In genomic region chr6:317452-318144, GRCh38 we compare ENCODE assay signal across 11 cellular contexts. TPM values are rescaled to one million over a fixed set of nuclear protein-coding genes. Genes with fewer than 3 reads are reported as not detected.
DNase-seq lines count a peak whose midpoint lies in the region; ATAC-seq and TF ChIP-seq lines count a peak whose summit lies in the region.
"Had no signal": no experiment of that assay in that cellular context is flagged by ENCODE, and none has a peak within 500 bp of the region (broad histone marks: within the 10 kb centered on the region; RNA-seq: fewer than 3 reads in every experiment).

No MANE protein-coding gene starts in this region.

- H3K9me3 ChIP-seq in esophagus muscularis mucosa (no peaks in the 10 kb centered on the region), testis (no peaks in the 10 kb centered on the region)

- H3K4me3 ChIP-seq in esophagus muscularis mucosa = no peak overlapping the region
- no peak overlapping the region for H3K4me3 ChIP-seq in testis

- H3K36me3 ChIP-seq in esophagus muscularis mucosa (no peaks in the 10 kb centered on the region), testis (ENCODE audit: low read depth, missing control alignments) (no peaks in the 10 kb centered on the region)

- H3K36me3 Mint-ChIP-seq in natural killer cell treated with Interleukin-12 subunit alpha and Interleukin-12 subunit beta and Interleukin-15 and Interleukin-18, amount 100 ng/mL, for 72 hours = no peaks in the 10 kb centered on the region

- H3K27ac ChIP-seq in esophagus muscularis mucosa (replicated peaks in 1 of 4) = no peak overlapping the region
- H3K27ac ChIP-seq in testis = no peak overlapping the region

- H3K27me3 Mint-ChIP-seq in natural killer cell treated with Interleukin-12 subunit alpha and Interleukin-12 subunit beta and Interleukin-15 and Interleukin-18, amount 100 ng/mL, for 72 hours = no peaks in the 10 kb centered on the region

- H3K4me1 Mint-ChIP-seq in natural killer cell treated with Interleukin-12 subunit alpha and Interleukin-12 subunit beta and Interleukin-15 and Interleukin-18, amount 100 ng/mL, for 72 hours (ENCODE audit: low read depth in 2 of 2) = peaks cover 29 to 35% of the 10 kb centered on the region in 2 donors

- H3K27me3 ChIP-seq in esophagus muscularis mucosa (no peaks in the 10 kb centered on the region), testis (no peaks in the 10 kb centered on the region)

- WGBS in esophagus muscularis mucosa = 71% methylated on average over 18 of the region's 18 CpGs
- 72 to 75% methylated on average over 18 of the region's 18 CpGs for WGBS in testis, 2 donors

- TF ChIP-seq CTCF in esophagus muscularis mucosa (IDR thresholded peaks at IDR 0.05) (no peak), testis (IDR thresholded peaks at IDR 0.05) (no peak)

- H3K4me1 ChIP-seq in esophagus muscularis mucosa (peaks cover 3 to 16% (median 10%) of the 10 kb centered on the region in 4 donors), testis (no peaks in the 10 kb centered on the region)

- peak overlapping the region; percentile 37 to 65 for H3K27ac Mint-ChIP-seq in natural killer cell treated with Interleukin-12 subunit alpha and Interleukin-12 subunit beta and Interleukin-15 and Interleukin-18, amount 100 ng/mL, for 72 hours

- intact Hi-C loops in esophagus muscularis mucosa (cut with DNase I) (no loop called here), testis (cut with DNase I; ENCODE audit: low total_unique reads) (no loop called here)

- ATAC-seq in GM18505 (IDR thresholded peaks at IDR 0.05; ENCODE audit: unreplicated experiment) = no peak
- ATAC-seq in GM21447 (IDR thresholded peaks at IDR 0.05; ENCODE audit: unreplicated experiment) = peak; percentile 29
- ATAC-seq in HG03378 (IDR thresholded peaks at IDR 0.05; ENCODE audit: unreplicated experiment) = peak; percentile 40
- peak; percentile 59 to 70 for ATAC-seq in natural killer cell treated with Interleukin-12 subunit alpha and Interleukin-12 subunit beta and Interleukin-15 and Interleukin-18, amount 100 ng/mL, for 72 hours

- H3K9me3 Mint-ChIP-seq in natural killer cell treated with Interleukin-12 subunit alpha and Interleukin-12 subunit beta and Interleukin-15 and Interleukin-18, amount 100 ng/mL, for 72 hours = no peaks in the 10 kb centered on the region

- peak overlapping the region; percentile 40 for H3K4me3 Mint-ChIP-seq in natural killer cell treated with Interleukin-12 subunit alpha and Interleukin-12 subunit beta and Interleukin-15 and Interleukin-18, amount 100 ng/mL, for 72 hours

- DNase-seq in natural killer cell treated with Interleukin-12 subunit alpha and Interleukin-12 subunit beta and Interleukin-15 and Interleukin-18, amount 100 ng/mL, for 72 hours (ENCODE audit: low spot score) = no peak
- DNase-seq in NCI-H748 (lab: John Stamatoyannopoulos, UW; ENCODE audit: unreplicated experiment) = no peak
- no peak for DNase-seq in esophagus muscularis mucosa (ENCODE audit: extremely low spot score)
- DNase-seq in testis = no peak
- no peak for DNase-seq in D341Med (ENCODE audit: low spot score)
- DNase-seq: activated CD4-positive, alpha-beta T cell treated with anti-CD3 and anti-CD28 coated beads, Interleukin-2, amount 50 U/mL, for 48 hours; DMS79; NCI-H345 had no signal

- TF ChIP-seq EP300 in esophagus muscularis mucosa (IDR thresholded peaks at IDR 0.05) = no peak

- peak; percentile 46 for TF ChIP-seq POLR2A in GM18505 (IDR thresholded peaks at IDR 0.05; ENCODE audit: borderline replicate concordance, extremely low read depth, insufficient read depth, insufficient read length)
- TF ChIP-seq POLR2A in esophagus muscularis mucosa (IDR thresholded peaks at IDR 0.05; ENCODE audit: low read depth) = no peak
- no peak for TF ChIP-seq POLR2A in testis (IDR thresholded peaks at IDR 0.05)

RNA-seq across cellular contexts. Expression of gene DUSP22, which starts 25.3 kb away (rescaled TPM):
- 10 to 100 TPM; 45.2 to 45.3 TPM for total RNA-seq in natural killer cell treated with Interleukin-12 subunit alpha and Interleukin-12 subunit beta and Interleukin-15 and Interleukin-18, amount 100 ng/mL, for 72 hours
- 10 to 100 TPM; 67.7 to 95.6 (median 73.7) TPM for total RNA-seq in esophagus muscularis mucosa
- total RNA-seq in testis = 100 to 1,000 TPM; 129 to 158 TPM
- 112 TPM for polyA plus RNA-seq in testis (ENCODE audit: insufficient read depth, low read depth, low replicate concordance)
